18 cellular contexts compared by ENCODE assay signal in the genomic region with DNA sequence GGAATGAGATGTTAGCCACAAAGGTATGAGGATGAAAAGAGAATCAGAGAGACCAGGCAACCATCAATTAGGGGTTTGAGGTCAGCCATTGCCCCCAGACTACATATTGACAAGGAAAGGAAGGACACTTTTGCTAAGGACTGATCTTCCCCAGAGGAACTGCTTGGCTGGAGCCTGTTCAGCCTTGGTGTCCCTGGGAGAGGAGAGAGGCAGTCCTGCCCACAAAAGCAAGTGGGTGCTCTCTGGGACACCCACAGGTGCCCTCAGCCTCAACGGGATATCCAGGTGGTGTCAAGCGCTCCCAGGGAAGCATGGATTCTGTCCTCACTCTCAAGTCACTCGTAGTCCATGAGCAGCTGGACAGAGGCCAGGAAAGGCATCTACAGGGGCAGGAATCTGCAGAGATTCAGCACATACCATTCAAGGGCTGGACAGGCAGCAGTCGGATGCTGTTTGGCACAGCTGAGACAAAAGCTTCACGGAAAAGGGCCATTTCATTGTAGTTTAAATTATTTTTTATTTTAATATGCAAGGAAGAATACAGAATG.
A peak's percentile ranks its signal among the peaks of the same experiment; 100 is the strongest.
DNase-seq lines count a peak whose midpoint lies in the region.
"Had no signal": no experiment of that assay in that cellular context is flagged by ENCODE, and none has a peak within 500 bp of the region (broad histone marks: within the 10 kb centered on the region; RNA-seq: fewer than 3 reads in every experiment).

No MANE protein-coding gene starts in this region.

- no peak overlapping the region for H3K4me3 ChIP-seq in Karpas-422 (ENCODE audit: low read length)
- H3K4me3 ChIP-seq: GM12878, heart left ventricle, mucosa of descending colon, pancreas, spleen had no signal

- H3K9me2 ChIP-seq in Karpas-422 (replicated peaks; ENCODE audit: insufficient read depth, low read length) = no peaks in the 10 kb centered on the region

- H3K9me3 ChIP-seq in Karpas-422 (ENCODE audit: low read length) = no peaks in the 10 kb centered on the region

- no peaks in the 10 kb centered on the region for H3K27me3 ChIP-seq in Karpas-422 (ENCODE audit: low read length)
- H3K27me3 ChIP-seq: heart left ventricle had no signal

- DNase-seq in A172 (ENCODE audit: low spot score) (peak; percentile 13), HPDE6-E6E7 (ENCODE audit: extremely low spot score) (peak; percentile 31), iris pigment epithelial cell (ENCODE audit: low read depth) (peak; percentile 48), epidermal melanocyte (ENCODE audit: insufficient read length, low spot score) (no peak), nucleus accumbens (lab: John Stamatoyannopoulos, UW) (no peak), NCI-H510A treated with DMSO at 0.1 percent for 48 hours (lab: John Stamatoyannopoulos, UW) (no peak), Karpas-422 (no peak)
- peak; percentile 42 for DNase-seq in activated CD8-positive, alpha-beta memory T cell treated with anti-CD3 and anti-CD28 coated beads, Interleukin-2, amount 50 U/mL, for 48 hours
- DNase-seq: activated CD4-positive, alpha-beta T cell treated with anti-CD3 and anti-CD28 coated beads for 1 hour; activated naive CD4-positive, alpha-beta T cell treated with Interleukin-2 at 50 U/mL for 16 hours; heart left ventricle; mucosa of descending colon; NCI-H1105; pancreas; SIG-M5; spleen; trophoblast cell had no signal

- no peak overlapping the region for H2AFZ ChIP-seq in Karpas-422 (ENCODE audit: low read length)

- no peaks in the 10 kb centered on the region for H4K20me1 ChIP-seq in Karpas-422 (ENCODE audit: insufficient read depth, low read depth, low read length)

- H3K4me1 ChIP-seq in Karpas-422 (ENCODE audit: low read length) = no peaks in the 10 kb centered on the region
- H3K4me1 ChIP-seq: heart left ventricle, pancreas, spleen had no signal

- H3K36me3 ChIP-seq in Karpas-422 (ENCODE audit: insufficient read depth, low read length) = no peaks in the 10 kb centered on the region
- H3K36me3 ChIP-seq: heart left ventricle, pancreas, spleen had no signal

- H3K9ac ChIP-seq in Karpas-422 (ENCODE audit: low read length) = no peak overlapping the region

- no peaks in the 10 kb centered on the region for H3K79me2 ChIP-seq in Karpas-422 (ENCODE audit: low read length)

- H3K27ac ChIP-seq in Karpas-422 (ENCODE audit: low read length) = no peak overlapping the region
- H3K27ac ChIP-seq: heart left ventricle, pancreas, spleen had no signal

- no peak overlapping the region for H3K4me2 ChIP-seq in Karpas-422 (ENCODE audit: low read depth, low read length, poor library complexity, severe bottlenecking)

Comparison
In these comparisons a context has a peak if more than half of its experiments do, and no peak if none do; other contexts are left out.
1. DNase-seq: peak in A172 (single experiment), HPDE6-E6E7 (single experiment), activated CD8-positive, alpha-beta memory T cell treated with anti-CD3 and anti-CD28 coated beads, Interleukin-2, amount 50 U/mL, for 48 hours (single experiment) and iris pigment epithelial cell (single experiment); none in epidermal melanocyte (single experiment), nucleus accumbens (0 of 56), NCI-H510A treated with DMSO at 0.1 percent for 48 hours (single experiment) and Karpas-422 (single experiment).